ENCODE assay signal across 23 cellular contexts in genomic region chr2:208001924-208002323, GRCh38.
"Had no signal": no experiment of that assay in that cellular context is flagged by ENCODE, and none has a peak within 500 bp of the region (broad histone marks: within the 10 kb centered on the region; RNA-seq: fewer than 3 reads in every experiment).

No MANE protein-coding gene starts in this region.

- H3K4me3 Mint-ChIP-seq: mesothelial cell of epicardium; naive B cell; natural killer cell treated with Interleukin-12 subunit alpha and Interleukin-12 subunit beta and Interleukin-15 and Interleukin-18, amount 100 ng/mL, for 72 hours; neural crest cell; stimulated activated effector memory CD8-positive, alpha-beta T cell treated with anti-CD3 and anti-CD28 coated beads, Interleukin-12 subunit alpha, Interleukin-12 subunit beta, amount 100 ng/mL, for 72 hours had no signal

- H3K27me3 Mint-ChIP-seq: naive B cell; natural killer cell treated with Interleukin-12 subunit alpha and Interleukin-12 subunit beta and Interleukin-15 and Interleukin-18, amount 100 ng/mL, for 72 hours had no signal

- H3K4me3 ChIP-seq: dorsolateral prefrontal cortex, gastrocnemius medialis, mucosa of descending colon, pancreas, sigmoid colon, stomach, thyroid gland had no signal

- H3K36me3 ChIP-seq: thyroid gland had no signal

- H3K9me3 ChIP-seq: gastrocnemius medialis, mucosa of descending colon, neutrophil, pancreas, sigmoid colon, stomach, thyroid gland had no signal

- ATAC-seq: gastrocnemius medialis; left colon; mucosa of descending colon; natural killer cell treated with Interleukin-12 subunit alpha and Interleukin-12 subunit beta and Interleukin-15 and Interleukin-18, amount 100 ng/mL, for 72 hours; pancreas; stimulated activated effector memory CD8-positive, alpha-beta T cell treated with anti-CD3 and anti-CD28 coated beads, Interleukin-12 subunit alpha, Interleukin-12 subunit beta, amount 100 ng/mL, for 72 hours had no signal

- H3K4me1 ChIP-seq: pancreas had no signal

- H3K9me3 Mint-ChIP-seq: mesothelial cell of epicardium; naive B cell; natural killer cell treated with Interleukin-12 subunit alpha and Interleukin-12 subunit beta and Interleukin-15 and Interleukin-18, amount 100 ng/mL, for 72 hours; neural crest cell; stimulated activated effector memory CD8-positive, alpha-beta T cell treated with anti-CD3 and anti-CD28 coated beads, Interleukin-12 subunit alpha, Interleukin-12 subunit beta, amount 100 ng/mL, for 72 hours had no signal

- H3K27me3 ChIP-seq: dorsolateral prefrontal cortex, gastrocnemius medialis, neutrophil, pancreas, sigmoid colon, stomach, thyroid gland had no signal

- H3K4me1 Mint-ChIP-seq: mesothelial cell of epicardium, neural crest cell had no signal

- H3K27ac ChIP-seq: dorsolateral prefrontal cortex, gastrocnemius medialis, neutrophil, pancreas, sigmoid colon, thyroid gland had no signal

- H3K27ac Mint-ChIP-seq: mesothelial cell of epicardium; natural killer cell treated with Interleukin-12 subunit alpha and Interleukin-12 subunit beta and Interleukin-15 and Interleukin-18, amount 100 ng/mL, for 72 hours; stimulated activated effector memory CD8-positive, alpha-beta T cell treated with anti-CD3 and anti-CD28 coated beads, Interleukin-12 subunit alpha, Interleukin-12 subunit beta, amount 100 ng/mL, for 72 hours had no signal

- DNase-seq: dorsolateral prefrontal cortex; effector CD4-positive, alpha-beta T cell; foreskin fibroblast; gastrocnemius medialis; head of caudate nucleus; hippocampal formation; left colon; mesenchymal stem cell; mucosa of descending colon; naive B cell; pancreas; sigmoid colon; stimulated activated CD4-positive, alpha-beta T cell treated with anti-CD3 and anti-CD28 coated beads, Interleukin-2, amount 100 ng/mL, for 24 hours; stimulated activated CD4-positive, alpha-beta T cell treated with anti-CD3 and anti-CD28 coated beads, Interleukin-4, amount 100 ng/mL, for 24 hours; stimulated activated naive CD4-positive, alpha-beta T cell treated with Interleukin-2 at 50 U/mL for 16 hours; stomach; thyroid gland; trophoblast cell had no signal
